Comparison of ENCODE assay signal across 19 cellular contexts in genomic region chr22:36267896-36268485, GRCh38. TPM values are rescaled to one million over a fixed set of nuclear protein-coding genes. Genes with fewer than 3 reads are reported as not detected.
DNase-seq lines count a peak whose midpoint lies in the region; ATAC-seq, FAIRE-seq and TF ChIP-seq lines count a peak whose summit lies in the region.
"Had no signal": no experiment of that assay in that cellular context is flagged by ENCODE, and none has a peak within 500 bp of the region (broad histone marks: within the 10 kb centered on the region; RNA-seq: fewer than 3 reads in every experiment).

No MANE protein-coding gene starts in this region.

- H3K27ac Mint-ChIP-seq in natural killer cell treated with Interleukin-12 subunit alpha and Interleukin-12 subunit beta and Interleukin-15 and Interleukin-18, amount 100 ng/mL, for 72 hours: no peak overlapping the region
- H3K27ac Mint-ChIP-seq: CD8-positive, alpha-beta T cell; H9 had no signal

- CTCF ChIA-PET in SK-N-SH (lab: Yijun Ruan, JAX) (interaction anchor here (0.8 to 3.3 kb wide), 3 partner anchors 9 to 33 kb away, joined by 4 to 9 read pairs (median 6); no protein-coding TSS in a partner anchor), GM12878 (lab: Yijun Ruan, JAX) (interaction anchor here (0.7 kb wide), 1 partner anchor 66 kb away, joined by 3 read pairs; the partner anchor contains the start of gene APOL4)

- H3K9me2 ChIP-seq in SK-N-SH: no peaks in the 10 kb centered on the region

- no peak overlapping the region for H4K91ac ChIP-seq in neuronal stem cell (ENCODE audit: low read depth, low read length, poor library complexity)

- H3K9me3 ChIP-seq in SK-N-SH (no peaks in the 10 kb centered on the region), GM12878 (replicated peaks; ENCODE audit: control insufficient read depth, insufficient read depth, low read length) (no peaks in the 10 kb centered on the region), neuronal stem cell (replicated peaks in 1 of 2; ENCODE audit: control insufficient read depth in 2 of 2, insufficient read depth in 1 of 2, low read depth in 1 of 2, low read length in 2 of 2) (no peaks in the 10 kb centered on the region)

- no TSS peak for BruUV-seq in GM12878 (replicated peaks; lab: Mats Ljungman, UMichigan)

- TF ChIP-seq EP300 in SK-N-SH (IDR thresholded peaks at IDR 0.05; ENCODE audit: borderline replicate concordance in 1 of 2, low read depth in 1 of 2, low read length in 1 of 2) (no peak), GM12878 (IDR thresholded peaks at IDR 0.05; ENCODE audit: borderline replicate concordance in 1 of 2, control insufficient read depth in 1 of 2, low read depth in 2 of 2, low read length in 2 of 2) (no peak)

- peak overlapping the region; percentile 19 for H2BK15ac ChIP-seq in neuronal stem cell (ENCODE audit: low read length)

- H3K36me3 ChIP-seq in SK-N-SH (replicated peaks in 1 of 2; ENCODE audit: control insufficient read depth in 1 of 2, insufficient read depth in 2 of 2, low read length in 1 of 2) (no peaks in the 10 kb centered on the region), GM12878 (ENCODE audit: control insufficient read depth in 2 of 2, insufficient read depth in 2 of 2, low read length in 1 of 2) (peaks cover 4 to 8% of the 10 kb centered on the region in 2 experiments; a peak in 3 of 4 replicates), neuronal stem cell (replicated peaks in 1 of 2; ENCODE audit: control insufficient read depth in 2 of 2, insufficient read depth in 2 of 2, low read length in 2 of 2) (no peaks in the 10 kb centered on the region)

- no peak overlapping the region for H3K4me3 ChIP-seq in SK-N-SH (ENCODE audit: low read depth in 2 of 2, low read length in 1 of 2)
- H3K4me3 ChIP-seq in GM12878: no peak overlapping the region
- no peak overlapping the region for H3K4me3 ChIP-seq in neuronal stem cell (ENCODE audit: low read length in 2 of 2)

- DNase-seq in SK-N-SH (no peak), EH (ENCODE audit: low read depth) (peak; percentile 8), GM12878 (ENCODE audit: low read depth, low spot score) (no peak), neuronal stem cell (ENCODE audit: low spot score) (no peak), NCI-H2029 treated with DMSO at 0.1 percent for 48 hours (lab: John Stamatoyannopoulos, UW) (no peak)
- DNase-seq in activated CD4-positive, alpha-beta T cell treated with anti-CD3 and anti-CD28 coated beads, Interleukin-2, amount 50 U/mL, for 4 hours: no peak
- DNase-seq in natural killer cell treated with Interleukin-12 subunit alpha and Interleukin-12 subunit beta and Interleukin-15 and Interleukin-18, amount 100 ng/mL, for 72 hours (ENCODE audit: low spot score): no peak
- DNase-seq: CD8-positive, alpha-beta T cell; COR-L47; DMS153; DMS79 treated with DMSO at 0.1 percent for 48 hours; GDM1; GOT3; H9 had no signal

- no peak overlapping the region for H2BK12ac ChIP-seq in neuronal stem cell (ENCODE audit: low read length)

- TF ChIP-seq POLR2A in GM12878 (IDR thresholded peaks at IDR 0.05; ENCODE audit: low read depth, low read length): no peak

- H4K20me1 ChIP-seq in SK-N-SH (ENCODE audit: insufficient read depth): no peaks in the 10 kb centered on the region
- no peaks in the 10 kb centered on the region; the same call in 1 of the 2 replicates for H4K20me1 ChIP-seq in GM12878 (ENCODE audit: control insufficient read depth, insufficient read depth)

- no peak overlapping the region for H3K4ac ChIP-seq in neuronal stem cell (ENCODE audit: low read length)

- 62% methylated on average over 10 of the region's 11 CpGs for WGBS in SK-N-SH (ENCODE audit: low lambda C conversion rate)
- 80% methylated on average over 11 of the region's 11 CpGs for WGBS in GM12878 (ENCODE audit: insufficient coverage, insufficient replicate concordance, low lambda C conversion rate, missing lambda C conversion rate)
- WGBS in neuronal stem cell (ENCODE audit: extremely low coverage in 2 of 2, insufficient read length in 2 of 2, insufficient replicate concordance in 1 of 2), 2 donors: no CpG with 5 or more reads among the region's 11 CpGs

- no peak for FAIRE-seq in GM12878 (lab: Jason Lieb, UNC)
- FAIRE-seq: D721Med, GM19239 had no signal

- H3K27ac ChIP-seq in SK-N-SH (ENCODE audit: low read depth in 2 of 2, low read length in 1 of 2): no peak overlapping the region
- no peak overlapping the region for H3K27ac ChIP-seq in GM12878 (ENCODE audit: control insufficient read depth, insufficient read depth)
- no peak overlapping the region for H3K27ac ChIP-seq in neuronal stem cell (replicated peaks; ENCODE audit: low read length)
- H3K27ac ChIP-seq: 22Rv1 had no signal

- H2AK5ac ChIP-seq in neuronal stem cell (ENCODE audit: low read depth, low read length): no peak overlapping the region

- peaks cover 8% of the 10 kb centered on the region for H3K36me3 Mint-ChIP-seq in natural killer cell treated with Interleukin-12 subunit alpha and Interleukin-12 subunit beta and Interleukin-15 and Interleukin-18, amount 100 ng/mL, for 72 hours

- no peak overlapping the region for H3K4me2 ChIP-seq in SK-N-SH
- H3K4me2 ChIP-seq in GM12878 (ENCODE audit: control insufficient read depth, insufficient read depth): no peak overlapping the region
- no peak overlapping the region for H3K4me2 ChIP-seq in neuronal stem cell (ENCODE audit: insufficient read depth, low read length, poor library complexity, severe bottlenecking)

- H3K79me1 ChIP-seq in neuronal stem cell (ENCODE audit: low read depth, low read length): no peaks in the 10 kb centered on the region

- H3K4me3 Mint-ChIP-seq in natural killer cell treated with Interleukin-12 subunit alpha and Interleukin-12 subunit beta and Interleukin-15 and Interleukin-18, amount 100 ng/mL, for 72 hours: no peak overlapping the region
- H3K4me3 Mint-ChIP-seq: CD14-positive monocyte; CD8-positive, alpha-beta T cell; H9 had no signal

- no peak overlapping the region for H3K18ac ChIP-seq in neuronal stem cell (ENCODE audit: low read length)

- POLR2A ChIA-PET in SK-N-SH (lab: Yijun Ruan, JAX) (no interaction called here), GM12878 (lab: Charles Lee) (no interaction called here)

- H3K27me3 ChIP-seq in SK-N-SH (ENCODE audit: insufficient read depth) (no peaks in the 10 kb centered on the region), GM12878 (replicated peaks in 1 of 2; ENCODE audit: control insufficient read depth in 2 of 2, insufficient read depth in 2 of 2, low read length in 1 of 2) (no peaks in the 10 kb centered on the region), neuronal stem cell (ENCODE audit: control insufficient read depth in 3 of 3, insufficient read depth in 3 of 3, low read depth in 1 of 3, low read length in 3 of 3) (no peaks in the 10 kb centered on the region)

- peak overlapping the region; percentile 1 for H2BK5ac ChIP-seq in neuronal stem cell (ENCODE audit: low read length)

- no peak overlapping the region for H4K8ac ChIP-seq in neuronal stem cell (ENCODE audit: low read depth, low read length)

- no peaks in the 10 kb centered on the region for H3K9me3 Mint-ChIP-seq in natural killer cell treated with Interleukin-12 subunit alpha and Interleukin-12 subunit beta and Interleukin-15 and Interleukin-18, amount 100 ng/mL, for 72 hours
- H3K9me3 Mint-ChIP-seq: CD14-positive monocyte; CD8-positive, alpha-beta T cell; H9 had no signal

- no peaks in the 10 kb centered on the region for H3F3A ChIP-seq in SK-N-SH (replicated peaks; ENCODE audit: insufficient read depth)

- H3K4me1 ChIP-seq in SK-N-SH (ENCODE audit: control insufficient read depth in 1 of 2, insufficient read depth in 2 of 2, low read depth in 1 of 2, low read length in 1 of 2): no peaks in the 10 kb centered on the region
- no peaks in the 10 kb centered on the region for H3K4me1 ChIP-seq in GM12878 (ENCODE audit: control insufficient read depth, insufficient read depth, low read length)
- peaks cover 1 to 6% of the 10 kb centered on the region in 2 donors for H3K4me1 ChIP-seq in neuronal stem cell (ENCODE audit: control insufficient read depth in 2 of 2, insufficient read depth in 1 of 2, low read depth in 1 of 2, low read length in 2 of 2)

- no peak overlapping the region for H3K9ac ChIP-seq in SK-N-SH
- H3K9ac ChIP-seq in GM12878 (ENCODE audit: control insufficient read depth, insufficient read depth, low read length): no peak overlapping the region
- H3K9ac ChIP-seq in neuronal stem cell (ENCODE audit: low read depth, low read length, poor library complexity): no peak overlapping the region

- no peaks in the 10 kb centered on the region for H3K79me2 ChIP-seq in SK-N-SH (ENCODE audit: insufficient read depth)
- H3K79me2 ChIP-seq in GM12878 (ENCODE audit: control insufficient read depth, insufficient read depth, low read length): no peaks in the 10 kb centered on the region

- H3K27me3 Mint-ChIP-seq in natural killer cell treated with Interleukin-12 subunit alpha and Interleukin-12 subunit beta and Interleukin-15 and Interleukin-18, amount 100 ng/mL, for 72 hours: no peaks in the 10 kb centered on the region

- H2BK120ac ChIP-seq in neuronal stem cell (ENCODE audit: low read depth, low read length): no peak overlapping the region

- H3K14ac ChIP-seq in neuronal stem cell (ENCODE audit: low read length): no peak overlapping the region

- peaks cover 15 to 26% of the 10 kb centered on the region in 2 donors for H3K4me1 Mint-ChIP-seq in natural killer cell treated with Interleukin-12 subunit alpha and Interleukin-12 subunit beta and Interleukin-15 and Interleukin-18, amount 100 ng/mL, for 72 hours (ENCODE audit: low read depth in 2 of 2)

- TF ChIP-seq CTCF in SK-N-SH (IDR thresholded peaks at IDR 0.05): no peak
- no peak for TF ChIP-seq CTCF in GM12878 (IDR thresholded peaks at IDR 0.05 in 2 of 3, conservative IDR thresholded peaks at IDR 0.05 in 1 of 3; ENCODE audit: control insufficient read depth in 2 of 3, extremely low read depth in 1 of 3, insufficient read depth in 1 of 3, low read depth in 3 of 3, low read length in 3 of 3)

- intact Hi-C loops in GM12878 (cut with micrococcal nuclease; ENCODE audit: unreplicated experiment): no loop called here

- RAD21 ChIA-PET in GM12878 (lab: Charles Lee; ENCODE audit: unreplicated experiment): no interaction called here

- no peak overlapping the region for H3K23ac ChIP-seq in neuronal stem cell (ENCODE audit: low read depth, low read length, poor library complexity)

- in situ Hi-C loops in GM12878 (cut with MboI): no loop called here

- H2AFZ ChIP-seq in SK-N-SH (ENCODE audit: low read depth) (no peak overlapping the region), GM12878 (ENCODE audit: control insufficient read depth, low read depth, low read length) (no peak overlapping the region), neuronal stem cell (ENCODE audit: low read length) (no peak overlapping the region)

- ATAC-seq in SK-N-SH treated with all-trans-retinoic acid at 6 μM for 48 hours (peak; percentile 5; the same call in 1 of the 3 replicates), GM12878 (no peak)
- ATAC-seq in natural killer cell treated with Interleukin-12 subunit alpha and Interleukin-12 subunit beta and Interleukin-15 and Interleukin-18, amount 100 ng/mL, for 72 hours: no peak
- ATAC-seq: CD8-positive, alpha-beta T cell had no signal

- SMC1A ChIA-PET in GM12878 (lab: Charles Lee; ENCODE audit: uncharacterized antibody, unreplicated experiment): no interaction called here

- TF ChIP-seq RAD21 in SK-N-SH (IDR thresholded peaks at IDR 0.05; ENCODE audit: low read length): no peak
- no peak for TF ChIP-seq RAD21 in GM12878 (IDR thresholded peaks at IDR 0.05; ENCODE audit: insufficient read depth, low read depth, low read length)

RNA-seq across cellular contexts. Expression of gene APOL1, which starts 15.1 kb away (rescaled TPM):
- polyA plus RNA-seq in SK-N-SH (2012; rRNA removed): 0.42 and 0.56 TPM in 2 replicates
- polyA plus RNA-seq in SK-N-SH (2012; cell fraction: cytosol; rRNA removed): 0.36 and 0.62 TPM in 2 replicates
- 0.33 and 0.64 TPM in 2 replicates for polyA plus RNA-seq in SK-N-SH (2012; cell fraction: nucleus; rRNA removed)
- 27.2 and 29.3 TPM in 2 replicates for total RNA-seq in GM12878 (2013; cell fraction: nucleolus; rRNA removed)
- total RNA-seq in GM12878 (2014; rRNA removed): 13.7 and 14.4 TPM in 2 replicates
- 12.6 and 13.1 TPM in 2 replicates for total RNA-seq in GM12878 (2014; rRNA removed; fragmentation: Illumina TruSeq; extraction: Trizol)
- total RNA-seq in GM12878 (2021): 27.4 and 28.6 TPM in 2 replicates
- polyA plus RNA-seq in GM12878 (2011; ENCODE audit: low read depth): 63.5 TPM
- 27.2 and 42.0 TPM in 2 replicates for polyA plus RNA-seq in GM12878 (2011; rRNA removed)
- polyA plus RNA-seq in GM12878 (2011; cell fraction: cytosol; rRNA removed): 38.4 and 39.9 TPM in 2 replicates
- polyA plus RNA-seq in GM12878 (2011; cell fraction: nucleus; rRNA removed): 65.7 and 104 TPM in 2 replicates
- polyA plus RNA-seq in GM12878 (2012): 68.7 and 73.3 TPM in 2 replicates
- 20.6 and 25.3 TPM in 2 replicates for polyA plus RNA-seq in GM12878 (2014; fragmentation: Illumina TruSeq; extraction: Trizol)
- 10 to 100 TPM in 1 of 2 experiments, 1 to 10 TPM in 1; 9.0 to 10.7 TPM for polyA plus RNA-seq in GM12878 (2014; fragmentation: Nextera tagmentation; extraction: Ambion mirVana)
- 18.3 and 18.7 TPM in 2 replicates for polyA plus RNA-seq in GM12878 (2014; rRNA removed)
- polyA plus RNA-seq in GM12878 (2016; fragmentation: Nextera tagmentation; extraction: Ambion mirVana): 10 to 100 TPM; 17.2 to 18.0 TPM
- 33.8 and 34.1 TPM in 2 replicates for polyA minus RNA-seq in GM12878 (2011; rRNA and poly(A)+ RNA removed)
- polyA minus RNA-seq in GM12878 (2011; cell fraction: cytosol; rRNA and poly(A)+ RNA removed): 11.8 and 16.4 TPM in 2 replicates
- polyA minus RNA-seq in GM12878 (2011; cell fraction: nucleus; rRNA and poly(A)+ RNA removed): 15.2 and 21.3 TPM in 2 replicates
- 0.06 TPM for polyA plus RNA-seq in neuronal stem cell (2013, experiment 1 of 2)
- 0.03 TPM for polyA plus RNA-seq in neuronal stem cell (2013, experiment 2 of 2)
- total RNA-seq in natural killer cell treated with Interleukin-12 subunit alpha and Interleukin-12 subunit beta and Interleukin-15 and Interleukin-18, amount 100 ng/mL, for 72 hours: 100 to 1,000 TPM in 1 of 2 donors, 10 to 100 TPM in 1; 42.2 to 129 TPM
- total RNA-seq: H9 had no signal

RNA-seq across cellular contexts. Expression of gene APOL2, which starts 28.7 kb away (rescaled TPM):
- polyA plus RNA-seq in SK-N-SH (2012; rRNA removed): 8.3 and 9.4 TPM in 2 replicates
- polyA plus RNA-seq in SK-N-SH (2012; cell fraction: cytosol; rRNA removed): 4.9 and 6.9 TPM in 2 replicates
- 21.0 and 23.6 TPM in 2 replicates for polyA plus RNA-seq in SK-N-SH (2012; cell fraction: nucleus; rRNA removed)
- total RNA-seq in GM12878 (2013; cell fraction: nucleolus; rRNA removed): 49.8 and 51.5 TPM in 2 replicates
- total RNA-seq in GM12878 (2014; rRNA removed): 25.1 and 26.6 TPM in 2 replicates
- total RNA-seq in GM12878 (2014; rRNA removed; fragmentation: Illumina TruSeq; extraction: Trizol): 27.0 and 27.3 TPM in 2 replicates
- total RNA-seq in GM12878 (2021): 29.0 and 32.9 TPM in 2 replicates
- polyA plus RNA-seq in GM12878 (2011; ENCODE audit: low read depth): 33.3 TPM
- 32.6 and 39.9 TPM in 2 replicates for polyA plus RNA-seq in GM12878 (2011; rRNA removed)
- polyA plus RNA-seq in GM12878 (2011; cell fraction: cytosol; rRNA removed): 46.3 and 57.5 TPM in 2 replicates
- 60.3 and 68.3 TPM in 2 replicates for polyA plus RNA-seq in GM12878 (2011; cell fraction: nucleus; rRNA removed)
- 50.1 and 55.3 TPM in 2 replicates for polyA plus RNA-seq in GM12878 (2012)
- polyA plus RNA-seq in GM12878 (2014; fragmentation: Illumina TruSeq; extraction: Trizol): 22.3 and 24.9 TPM in 2 replicates
- 10 to 100 TPM in 1 of 2 experiments, 1 to 10 TPM in 1; 4.4 to 14.7 TPM for polyA plus RNA-seq in GM12878 (2014; fragmentation: Nextera tagmentation; extraction: Ambion mirVana)
- 26.9 and 27.4 TPM in 2 replicates for polyA plus RNA-seq in GM12878 (2014; rRNA removed)
- 10 to 100 TPM; 12.3 to 13.7 TPM for polyA plus RNA-seq in GM12878 (2016; fragmentation: Nextera tagmentation; extraction: Ambion mirVana)
- 65.0 and 103 TPM in 2 replicates for polyA minus RNA-seq in GM12878 (2011; rRNA and poly(A)+ RNA removed)
- 17.5 and 18.0 TPM in 2 replicates for polyA minus RNA-seq in GM12878 (2011; cell fraction: cytosol; rRNA and poly(A)+ RNA removed)
- polyA minus RNA-seq in GM12878 (2011; cell fraction: nucleus; rRNA and poly(A)+ RNA removed): 14.6 and 21.5 TPM in 2 replicates
- polyA plus RNA-seq in neuronal stem cell (2013, experiment 1 of 2): 4.3 TPM
- polyA plus RNA-seq in neuronal stem cell (2013, experiment 2 of 2): 4.7 TPM
- total RNA-seq in natural killer cell treated with Interleukin-12 subunit alpha and Interleukin-12 subunit beta and Interleukin-15 and Interleukin-18, amount 100 ng/mL, for 72 hours: 100 to 1,000 TPM in 1 of 2 donors, 10 to 100 TPM in 1; 92.1 to 231 TPM
